In the genomic region with DNA sequence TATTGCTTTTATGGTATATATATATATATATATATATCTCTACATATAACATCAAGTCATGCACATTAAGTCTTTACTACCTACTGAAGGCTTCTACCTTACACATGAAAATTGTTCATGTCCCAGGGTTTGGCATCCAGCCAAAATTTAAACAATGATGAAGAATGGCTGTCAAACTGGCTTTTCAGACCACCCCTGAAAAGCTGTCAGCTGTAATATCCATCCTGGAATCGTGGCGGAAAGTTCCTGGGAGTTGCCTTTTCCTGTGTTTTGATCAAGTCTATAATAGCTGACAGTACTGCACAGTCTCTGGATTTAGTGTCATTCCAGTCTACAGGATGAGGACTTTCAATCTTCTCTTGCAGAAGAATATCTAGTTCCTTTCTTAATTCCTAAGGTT, we compare ENCODE assay signal across 25 cellular contexts. TPM values are rescaled to one million over a fixed set of nuclear protein-coding genes. Genes with fewer than 3 reads are reported as not detected.
DNase-seq lines count a peak whose midpoint lies in the region; ATAC-seq and TF ChIP-seq lines count a peak whose summit lies in the region.
"Had no signal": no experiment of that assay in that cellular context is flagged by ENCODE, and none has a peak within 500 bp of the region (broad histone marks: within the 10 kb centered on the region; RNA-seq: fewer than 3 reads in every experiment).

No MANE protein-coding gene starts in this region.

- no peak for DNase-seq in SK-N-SH
- DNase-seq in IMR-90, result no peak
- peak; percentile 29 for DNase-seq in NCI-H69 (lab: John Stamatoyannopoulos, UW)
- DNase-seq in fibroblast of the aortic adventitia (ENCODE audit: low read depth), result peak; percentile 3
- no peak for DNase-seq in NCI-H1092 (lab: John Stamatoyannopoulos, UW)
- DNase-seq: activated CD4-positive, alpha-beta T cell treated with anti-CD3 and anti-CD28 coated beads for 1 hour; activated CD8-positive, alpha-beta T cell treated with anti-CD3 and anti-CD28 coated beads, Interleukin-2, amount 10 ng/mL, durations not matched to agents 7 days and 5 days; anterior cingulate cortex; central memory CD4-positive, alpha-beta T cell; EL; gastrocnemius medialis; GM23248; hippocampal formation; midbrain; naive thymus-derived CD4-positive, alpha-beta T cell; NCI-H1930; NCI-H510A treated with DMSO at 0.1 percent for 48 hours; stimulated activated CD4-positive, alpha-beta T cell treated with anti-CD3 and anti-CD28 coated beads, Interleukin-4, amount 100 ng/mL, for 4 hours; stimulated activated naive B cell treated with anti-CD40 and anti-IgM and Interleukin-4, amounts not matched to agents 10 μg/mL and 1 μg/mL and 100 μg/mL, for 72 hours; T-helper 17 cell; upper lobe of right lung had no signal

- no peak overlapping the region for H4K91ac ChIP-seq in IMR-90 (ENCODE audit: insufficient read depth, low read depth, low read length)

- H3K9me1 ChIP-seq in IMR-90 (ENCODE audit: insufficient read depth, low read length), result no peaks in the 10 kb centered on the region

- ATAC-seq in SK-N-SH treated with all-trans-retinoic acid at 6 μM for 48 hours (no peak), IMR-90 (ENCODE audit: low read depth) (no peak), HG03025 (IDR thresholded peaks at IDR 0.05; ENCODE audit: low FRiP score, unreplicated experiment) (no peak)
- ATAC-seq: activated CD8-positive, alpha-beta T cell treated with anti-CD3 and anti-CD28 coated beads, Interleukin-2, amount 10 ng/mL, durations not matched to agents 7 days and 5 days; gastrocnemius medialis; GM12878; naive thymus-derived CD4-positive, alpha-beta T cell; stimulated activated naive B cell treated with anti-CD40 and anti-IgM and Interleukin-4, amounts not matched to agents 10 μg/mL and 1 μg/mL and 100 μg/mL, for 72 hours; T-helper 17 cell; upper lobe of right lung had no signal

- H3K23ac ChIP-seq in IMR-90 (ENCODE audit: low read depth, low read length), result no peak overlapping the region

- H4K5ac ChIP-seq in IMR-90 (ENCODE audit: low read depth, low read length), result no peak overlapping the region

- H3K27me3 ChIP-seq in SK-N-SH (ENCODE audit: insufficient read depth) (no peaks in the 10 kb centered on the region), IMR-90 (ENCODE audit: control insufficient read depth, insufficient read depth, low read length) (no peaks in the 10 kb centered on the region)
- H3K27me3 ChIP-seq: gastrocnemius medialis, upper lobe of right lung had no signal

- dilution Hi-C loops in IMR-90 (cut with HindIII; ENCODE audit: low sequenced_read_pairs, unreplicated experiment), result no loop called here

- H2AFZ ChIP-seq in SK-N-SH (ENCODE audit: low read depth), result no peak overlapping the region
- H2AFZ ChIP-seq in IMR-90 (replicated peaks; ENCODE audit: low read length, poor library complexity), result no peak overlapping the region
- H2AFZ ChIP-seq: GM23248 had no signal

- H3K4me3 ChIP-seq in SK-N-SH (ENCODE audit: low read depth in 2 of 2, low read length in 1 of 2) (no peak overlapping the region), IMR-90 (ENCODE audit: insufficient read depth, low read depth, low read length) (no peak overlapping the region), fibroblast of the aortic adventitia (ENCODE audit: low read depth, low read length) (no peak overlapping the region)
- H3K4me3 ChIP-seq: gastrocnemius medialis, GM12878, GM23248, upper lobe of right lung had no signal

- H3K9me3 ChIP-seq in SK-N-SH, result no peaks in the 10 kb centered on the region
- no peaks in the 10 kb centered on the region for H3K9me3 ChIP-seq in IMR-90 (ENCODE audit: control insufficient read depth, insufficient read depth, low read length)
- H3K9me3 ChIP-seq: gastrocnemius medialis, upper lobe of right lung had no signal

- H2BK5ac ChIP-seq in IMR-90 (ENCODE audit: low read depth, low read length, poor library complexity, severe bottlenecking), result no peak overlapping the region

- H3K4ac ChIP-seq in IMR-90 (ENCODE audit: low read depth, low read length), result no peak overlapping the region

- no peak overlapping the region for H2AK5ac ChIP-seq in IMR-90 (ENCODE audit: low read depth, low read length)

- TF ChIP-seq RAD21 in SK-N-SH (IDR thresholded peaks at IDR 0.05; ENCODE audit: low read length) (no peak), IMR-90 (IDR thresholded peaks at IDR 0.05; ENCODE audit: low read length) (no peak)

- H3K27ac ChIP-seq in SK-N-SH (ENCODE audit: low read depth in 2 of 2, low read length in 1 of 2), result no peak overlapping the region
- H3K27ac ChIP-seq in IMR-90 (ENCODE audit: insufficient read depth, low read length), result no peak overlapping the region
- H3K27ac ChIP-seq: C4-2B, GM23248, upper lobe of right lung had no signal

- TSS peak; percentile 37 for BruUV-seq in IMR-90 (replicated peaks; lab: Mats Ljungman, UMichigan)

- H2BK120ac ChIP-seq in IMR-90 (ENCODE audit: low read depth, low read length), result no peak overlapping the region

- H3K9me2 ChIP-seq in SK-N-SH, result no peaks in the 10 kb centered on the region

- H4K20me1 ChIP-seq in SK-N-SH (ENCODE audit: insufficient read depth), result no peaks in the 10 kb centered on the region
- no peaks in the 10 kb centered on the region for H4K20me1 ChIP-seq in IMR-90 (ENCODE audit: insufficient read depth, low read length)

- intact Hi-C loops in IMR-90 (cut with micrococcal nuclease), result loop anchor here (5.0 kb wide), 1 partner anchor 36 kb away; no protein-coding TSS in a partner anchor

- no peaks in the 10 kb centered on the region for H3K4me1 ChIP-seq in SK-N-SH (ENCODE audit: control insufficient read depth in 1 of 2, insufficient read depth in 2 of 2, low read depth in 1 of 2, low read length in 1 of 2)
- no peaks in the 10 kb centered on the region for H3K4me1 ChIP-seq in IMR-90 (ENCODE audit: control insufficient read depth, insufficient read depth, low read length)

- H3K18ac ChIP-seq in IMR-90 (ENCODE audit: low read depth, low read length), result no peak overlapping the region

- TF ChIP-seq EP300 in SK-N-SH (IDR thresholded peaks at IDR 0.05; ENCODE audit: borderline replicate concordance in 1 of 2, low read depth in 1 of 2, low read length in 1 of 2), result no peak

- POLR2A ChIA-PET in SK-N-SH (lab: Yijun Ruan, JAX) (no interaction called here), IMR-90 (lab: Charles Lee; ENCODE audit: unreplicated experiment) (no interaction called here)

- H3K4me2 ChIP-seq in SK-N-SH, result no peak overlapping the region
- no peak overlapping the region for H3K4me2 ChIP-seq in IMR-90 (ENCODE audit: low read depth, low read length)

- 93% methylated on average over 2 of the region's 2 CpGs for WGBS in SK-N-SH (ENCODE audit: low lambda C conversion rate)
- no CpG with 5 or more reads among the region's 2 CpGs for WGBS in IMR-90 (ENCODE audit: extremely low coverage in 2 of 2, insufficient read length in 1 of 2), 2 experiments

- no peaks in the 10 kb centered on the region for H3K79me2 ChIP-seq in SK-N-SH (ENCODE audit: insufficient read depth)

- H3K56ac ChIP-seq in IMR-90 (ENCODE audit: extremely low read depth, insufficient read depth, low read length), result no peak overlapping the region

- H2BK20ac ChIP-seq in IMR-90 (ENCODE audit: low read depth, low read length), result no peak overlapping the region

- CTCF ChIA-PET in SK-N-SH (lab: Yijun Ruan, JAX), result no interaction called here
- CTCF ChIA-PET in IMR-90 (lab: Yijun Ruan, JAX), result no interaction called here

- H3F3A ChIP-seq in SK-N-SH (replicated peaks; ENCODE audit: insufficient read depth), result peaks cover 13% of the 10 kb centered on the region

- peaks cover 0 to 2% of the 10 kb centered on the region in 2 experiments; a peak in 2 of 4 replicates for H3K79me1 ChIP-seq in IMR-90 (ENCODE audit: low read depth in 1 of 2, low read length in 2 of 2)

- TF ChIP-seq POLR2A in IMR-90 (IDR thresholded peaks at IDR 0.05; ENCODE audit: low read depth, low read length), result no peak

- no peak overlapping the region for H2AK9ac ChIP-seq in IMR-90 (replicated peaks; ENCODE audit: low read depth, low read length, poor library complexity)

- in situ Hi-C loops in IMR-90 (cut with MboI; ENCODE audit: low sequenced_read_pairs), result no loop called here

- no peak overlapping the region for H2BK15ac ChIP-seq in IMR-90 (ENCODE audit: low read depth, low read length)

- H3K36me3 ChIP-seq in SK-N-SH (replicated peaks in 1 of 2; ENCODE audit: control insufficient read depth in 1 of 2, insufficient read depth in 2 of 2, low read length in 1 of 2), result peaks cover 89% of the 10 kb centered on the region in 2 experiments
- peaks cover 23% of the 10 kb centered on the region for H3K36me3 ChIP-seq in IMR-90 (ENCODE audit: control insufficient read depth, insufficient read depth, low read length)

- no peak overlapping the region for H4K8ac ChIP-seq in IMR-90 (ENCODE audit: low read depth in 2 of 2, low read length in 2 of 2)

- TF ChIP-seq CTCF in SK-N-SH (IDR thresholded peaks at IDR 0.05), result no peak
- TF ChIP-seq CTCF in IMR-90 (conservative IDR thresholded peaks at IDR 0.05; ENCODE audit: low read depth, low read length), result no peak
- TF ChIP-seq CTCF in fibroblast of the aortic adventitia (IDR thresholded peaks at IDR 0.05; ENCODE audit: insufficient read depth, low read length), result no peak

- no peak overlapping the region for H3K9ac ChIP-seq in SK-N-SH
- H3K9ac ChIP-seq in IMR-90 (ENCODE audit: low read depth, low read length), result no peak overlapping the region
- H3K9ac ChIP-seq: GM23248 had no signal

- no peak overlapping the region for H3K14ac ChIP-seq in IMR-90 (replicated peaks; ENCODE audit: low read depth, low read length)

TF ChIP-seq in SK-N-SH, 30 proteins besides CTCF, POLR2A, EP300 and RAD21:
- TF ChIP-seq NFIC (IDR thresholded peaks at IDR 0.05; ENCODE audit: borderline replicate concordance) (peak; percentile 49), GABPA (IDR thresholded peaks at IDR 0.05; ENCODE audit: low read depth) (no peak)
TF ChIP-seq in SK-N-SH: peak in this region for 1.

TF ChIP-seq in SK-N-SH treated with all-trans-retinoic acid at 6 μM for 48 hours, 23 proteins besides CTCF, POLR2A, EP300 and RAD21:
- TF ChIP-seq ZNF565 (CRISPR knock-in tag; conservative IDR thresholded peaks at IDR 0.05; ENCODE audit: low read depth), result no peak

TF ChIP-seq in IMR-90, 13 proteins besides CTCF, POLR2A, EP300 and RAD21 (continues in another document):
- TF ChIP-seq FOS (IDR thresholded peaks at IDR 0.05; ENCODE audit: low read depth, low read length) (no peak), SMC3 (IDR thresholded peaks at IDR 0.05; ENCODE audit: low read depth, low read length) (no peak), BHLHE40 (IDR thresholded peaks at IDR 0.05; ENCODE audit: low read depth, low read length) (no peak), CHD1 (IDR thresholded peaks at IDR 0.05; ENCODE audit: low read depth, low read length) (no peak), NFE2L2 (IDR thresholded peaks at IDR 0.05; ENCODE audit: low read depth, low read length) (no peak), MAFK (IDR thresholded peaks at IDR 0.05; ENCODE audit: low read depth, low read length) (no peak)

RNA-seq across cellular contexts. Expression of a gene that starts 48.3 kb away (rescaled TPM):
- 22.8 and 33.0 TPM in 2 replicates for polyA plus RNA-seq in SK-N-SH (2012; rRNA removed)
- polyA plus RNA-seq in SK-N-SH (2012; cell fraction: cytosol; rRNA removed), result 36.7 and 45.6 TPM in 2 replicates
- polyA plus RNA-seq in SK-N-SH (2012; cell fraction: nucleus; rRNA removed), result 30.2 and 65.9 TPM in 2 replicates
- total RNA-seq in IMR-90 (2012; rRNA removed), result 27.1 and 34.7 TPM in 2 replicates
- 19.5 and 30.2 TPM in 2 replicates for polyA plus RNA-seq in IMR-90 (2012; rRNA removed)
- polyA plus RNA-seq in IMR-90 (2012; cell fraction: cytosol; rRNA removed), result 3.5 and 16.3 TPM in 2 replicates
- 5.7 and 53.2 TPM in 2 replicates for polyA plus RNA-seq in IMR-90 (2012; cell fraction: nucleus; rRNA removed; ENCODE audit: low replicate concordance)
- total RNA-seq in fibroblast of the aortic adventitia (ENCODE audit: low replicate concordance), result 53.4 and 163 TPM in 2 replicates

Comparison
In these comparisons a context has a peak if more than half of its experiments do, and no peak if none do; other contexts are left out.
1. DNase-seq: peak in NCI-H69 (single experiment) and fibroblast of the aortic adventitia (single experiment); none in SK-N-SH (single experiment), IMR-90 (single experiment) and NCI-H1092 (single experiment).